ENCODE assay signal across 27 cellular contexts in the genomic region with DNA sequence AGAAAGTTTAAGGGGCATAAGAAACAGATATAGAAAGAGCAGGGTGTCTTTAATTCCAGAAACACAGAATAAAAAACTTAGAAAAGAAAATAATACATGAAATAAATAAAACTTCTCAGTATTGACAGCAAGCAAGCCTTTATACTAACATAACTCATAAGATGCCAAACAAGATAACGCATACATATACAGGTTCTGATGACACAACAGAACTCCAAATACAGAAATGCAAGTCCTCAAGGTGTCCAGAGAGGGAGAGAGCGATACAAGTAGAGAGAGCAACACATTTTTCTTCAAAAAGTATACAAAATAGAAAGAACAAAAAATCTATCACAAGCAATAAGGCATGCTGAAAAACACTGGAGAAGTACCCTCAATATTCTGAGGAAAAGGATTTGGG.
"Had no signal": no experiment of that assay in that cellular context is flagged by ENCODE, and none has a peak within 500 bp of the region (broad histone marks: within the 10 kb centered on the region; RNA-seq: fewer than 3 reads in every experiment).

No MANE protein-coding gene starts in this region.

- H3K4me3 ChIP-seq: neural progenitor cell, ovary, psoas muscle, right lobe of liver, sigmoid colon, stomach, thoracic aorta, thyroid gland, tibial nerve, upper lobe of left lung, vagina had no signal

- ATAC-seq: natural killer cell; psoas muscle; right cardiac atrium; right lobe of liver; stimulated activated effector memory CD8-positive, alpha-beta T cell treated with anti-CD3 and anti-CD28 coated beads, Interleukin-12 subunit alpha, Interleukin-12 subunit beta, amount 100 ng/mL, for 72 hours; stimulated activated naive B cell treated with anti-CD40 and anti-IgM and Interleukin-4, amounts not matched to agents 10 μg/mL and 1 μg/mL and 100 μg/mL, for 72 hours had no signal

- H3K9me3 Mint-ChIP-seq: nephron, neural progenitor cell had no signal

- H3K27ac ChIP-seq: neural progenitor cell, ovary, parathyroid adenoma, psoas muscle, right lobe of liver, sigmoid colon, stomach, thoracic aorta, thyroid gland, tibial nerve, upper lobe of left lung, vagina had no signal

- H3K4me1 Mint-ChIP-seq: natural killer cell; nephron; stimulated activated effector memory CD8-positive, alpha-beta T cell treated with anti-CD3 and anti-CD28 coated beads, Interleukin-12 subunit alpha, Interleukin-12 subunit beta, amount 100 ng/mL, for 72 hours; stimulated activated naive B cell treated with anti-CD40 and anti-IgM and Interleukin-4, amounts not matched to agents 10 μg/mL and 1 μg/mL and 100 μg/mL, for 72 hours had no signal

- H3K4me3 Mint-ChIP-seq: natural killer cell; nephron; neural progenitor cell; stimulated activated effector memory CD8-positive, alpha-beta T cell treated with anti-CD3 and anti-CD28 coated beads, Interleukin-12 subunit alpha, Interleukin-12 subunit beta, amount 100 ng/mL, for 72 hours; stimulated activated naive B cell treated with anti-CD40 and anti-IgM and Interleukin-4, amounts not matched to agents 10 μg/mL and 1 μg/mL and 100 μg/mL, for 72 hours; stimulated activated naive CD8-positive, alpha-beta T cell treated with anti-CD3 and anti-CD28 coated beads, Interleukin-15, Interleukin-2, amounts not matched to agents 100 ng/mL and 50 ng/mL, for 24 hours had no signal

- H3K27ac Mint-ChIP-seq: natural killer cell; nephron; neural progenitor cell; progenitor cell of endocrine pancreas; stimulated activated effector memory CD8-positive, alpha-beta T cell treated with anti-CD3 and anti-CD28 coated beads, Interleukin-12 subunit alpha, Interleukin-12 subunit beta, amount 100 ng/mL, for 72 hours; stimulated activated naive B cell treated with anti-CD40 and anti-IgM and Interleukin-4, amounts not matched to agents 10 μg/mL and 1 μg/mL and 100 μg/mL, for 72 hours; stimulated activated naive CD8-positive, alpha-beta T cell treated with anti-CD3 and anti-CD28 coated beads, Interleukin-15, Interleukin-2, amounts not matched to agents 100 ng/mL and 50 ng/mL, for 24 hours had no signal

- H3K36me3 Mint-ChIP-seq: natural killer cell; neural progenitor cell; stimulated activated effector memory CD8-positive, alpha-beta T cell treated with anti-CD3 and anti-CD28 coated beads, Interleukin-12 subunit alpha, Interleukin-12 subunit beta, amount 100 ng/mL, for 72 hours; stimulated activated naive B cell treated with anti-CD40 and anti-IgM and Interleukin-4, amounts not matched to agents 10 μg/mL and 1 μg/mL and 100 μg/mL, for 72 hours had no signal

- DNase-seq: natural killer cell; occipital lobe; ovary; psoas muscle; right cardiac atrium; right lobe of liver; sigmoid colon; small intestine; stimulated activated CD4-positive, alpha-beta T cell treated with anti-CD3 and anti-CD28 coated beads, Interleukin-15, amount 100 ng/mL, for 24 hours; stimulated activated CD4-positive, alpha-beta T cell treated with anti-CD3 and anti-CD28 coated beads, Interleukin-2, amount 100 ng/mL, for 24 hours; stimulated activated CD4-positive, alpha-beta T cell treated with anti-CD3 and anti-CD28 coated beads, Interleukin-2, amount 100 ng/mL, for 48 hours; stimulated activated CD4-positive, alpha-beta T cell treated with anti-CD3 and anti-CD28 coated beads, Interleukin-4, amount 100 ng/mL, for 24 hours; stimulated activated naive B cell treated with anti-CD40 and anti-IgM and Interleukin-4, amounts not matched to agents 10 μg/mL and 1 μg/mL and 100 μg/mL, for 72 hours; stimulated activated naive CD4-positive, alpha-beta T cell treated with Interleukin-2 at 50 U/mL for 16 hours; stomach; thyroid gland; trophoblast cell; upper lobe of left lung had no signal

- H3K27me3 Mint-ChIP-seq: progenitor cell of endocrine pancreas; stimulated activated naive B cell treated with anti-CD40 and anti-IgM and Interleukin-4, amounts not matched to agents 10 μg/mL and 1 μg/mL and 100 μg/mL, for 72 hours; stimulated activated naive CD8-positive, alpha-beta T cell treated with anti-CD3 and anti-CD28 coated beads, Interleukin-15, Interleukin-2, amounts not matched to agents 100 ng/mL and 50 ng/mL, for 24 hours had no signal
